In the genomic region with DNA sequence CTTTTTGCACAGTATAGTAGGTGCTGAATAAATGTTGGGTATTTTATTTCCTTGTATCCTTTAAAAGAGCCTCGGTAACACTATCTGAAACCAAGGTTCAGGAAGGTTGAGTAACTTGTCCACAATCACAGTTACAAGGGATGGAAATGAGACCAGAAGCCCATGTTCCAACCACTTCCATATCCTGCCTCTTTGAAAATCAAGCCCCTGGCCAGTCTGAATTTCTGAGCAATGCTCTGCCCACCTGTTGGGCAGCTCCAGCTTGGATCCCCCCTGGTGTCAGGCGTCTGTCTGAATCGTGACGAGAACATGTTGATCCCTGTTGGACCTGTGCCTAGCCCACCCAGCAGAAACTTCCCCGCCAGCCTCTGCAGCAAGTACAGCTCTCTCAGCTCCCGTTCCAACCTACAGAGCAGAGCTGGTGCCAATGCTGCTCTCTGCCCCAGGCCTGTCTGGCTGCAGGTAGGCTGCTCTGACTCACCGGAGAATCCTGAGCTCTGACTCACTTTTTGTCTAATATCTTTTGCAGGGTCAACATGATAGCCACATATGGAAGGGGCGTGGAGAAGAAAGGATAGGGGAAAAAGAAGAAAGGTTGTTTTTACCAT, we compare ENCODE assay signal across 12 cellular contexts.
DNase-seq lines count a peak whose midpoint lies in the region; ATAC-seq, FAIRE-seq and TF ChIP-seq lines count a peak whose summit lies in the region.
"Had no signal": no experiment of that assay in that cellular context is flagged by ENCODE, and none has a peak within 500 bp of the region (broad histone marks: within the 10 kb centered on the region; RNA-seq: fewer than 3 reads in every experiment).

No MANE protein-coding gene starts in this region.

- H3K79me2 ChIP-seq in hepatocyte = no peaks in the 10 kb centered on the region

- no peak for ATAC-seq in HG02678 (IDR thresholded peaks at IDR 0.05; ENCODE audit: unreplicated experiment)

- H3K27ac ChIP-seq in 22Rv1 (peak overlapping the region; percentile 59), HEK293 (ENCODE audit: extremely low read depth, low read depth, low read length) (no peak overlapping the region; the same call in 1 of the 2 replicates), hepatocyte (peak overlapping the region; percentile 91)
- H3K27ac ChIP-seq: heart right ventricle, thyroid gland had no signal

- DNase-seq in RCC 7860 (ENCODE audit: low spot score) (peak; percentile 96), hepatocyte (ENCODE audit: low spot score) (peak; percentile 79), HuH-7 (ENCODE audit: low spot score) (no peak), iPS-NIHi7 (ENCODE audit: extremely low spot score) (no peak), NCI-H2171 treated with DMSO at 0.1 percent for 48 hours (lab: John Stamatoyannopoulos, UW) (no peak)
- DNase-seq: activated T-cell treated with anti-CD3 and anti-CD28 coated beads, Interleukin-2, amount 50 U/mL, for 1 hour; heart right ventricle; NCI-H446 treated with DMSO at 0.1 percent for 48 hours; thyroid gland had no signal

- CTCF ChIA-PET in HEK293 (lab: Yijun Ruan, JAX) = interaction anchor here (0.8 kb wide), 1 partner anchor 9 kb away, joined by 3 read pairs; no protein-coding TSS in a partner anchor

- H2AFZ ChIP-seq in hepatocyte = no peak overlapping the region

- peak; percentile 93 for FAIRE-seq in RCC 7860 (lab: Jason Lieb, UNC)

- H3K36me3 ChIP-seq in HEK293 (ENCODE audit: control insufficient read depth in 2 of 2, insufficient read depth in 1 of 2, low read length in 2 of 2) = no peaks in the 10 kb centered on the region
- no peaks in the 10 kb centered on the region for H3K36me3 ChIP-seq in hepatocyte (replicated peaks; ENCODE audit: insufficient read depth, low read depth)
- H3K36me3 ChIP-seq: heart right ventricle, thyroid gland had no signal

- H3K4me3 ChIP-seq in HEK293 (ENCODE audit: low read depth, low read length) (no peak overlapping the region), hepatocyte (no peak overlapping the region)
- H3K4me3 ChIP-seq: heart right ventricle, thyroid gland had no signal

- whole genome bisulfite sequencing in hepatocyte (ENCODE audit: low lambda C conversion rate, missing lambda C conversion rate) = 56% methylated on average over 8 of the region's 8 CpGs

- POLR2A ChIA-PET in HEK293 (lab: Yijun Ruan, JAX) = no interaction called here

- no peaks in the 10 kb centered on the region for H3K9me2 ChIP-seq in hepatocyte (replicated peaks; ENCODE audit: insufficient read depth)

- TF ChIP-seq CTCF in 22Rv1 (IDR thresholded peaks at IDR 0.05) (no peak), HEK293 (tag by site-specific recombination; IDR thresholded peaks at IDR 0.05) (no peak), hepatocyte (IDR thresholded peaks at IDR 0.05; ENCODE audit: poor library complexity) (no peak)

- H3K4me2 ChIP-seq in hepatocyte = peak overlapping the region; percentile 47

- H3K9me3 ChIP-seq in HEK293 (ENCODE audit: control insufficient read depth, insufficient read depth, low read depth, low read length) (no peaks in the 10 kb centered on the region), hepatocyte (ENCODE audit: low read depth) (no peaks in the 10 kb centered on the region)
- H3K9me3 ChIP-seq: thyroid gland had no signal

- no peaks in the 10 kb centered on the region for H4K20me1 ChIP-seq in hepatocyte (ENCODE audit: insufficient read depth, poor library complexity, severe bottlenecking)

- H3K4me1 ChIP-seq in HEK293 (ENCODE audit: control insufficient read depth, insufficient read depth, low read length) (peaks cover 6% of the 10 kb centered on the region; the same call in 1 of the 2 replicates), hepatocyte (ENCODE audit: insufficient read depth) (peaks cover 6% of the 10 kb centered on the region)
- H3K4me1 ChIP-seq: heart right ventricle had no signal

- H3K27me3 ChIP-seq in hepatocyte = no peaks in the 10 kb centered on the region
- H3K27me3 ChIP-seq: heart right ventricle, thyroid gland had no signal

TF ChIP-seq in HEK293, 187 proteins besides CTCF, POLR2A, EP300 and RAD21:
- TF ChIP-seq ZNF558 (tag by site-specific recombination; IDR thresholded peaks at IDR 0.05) (no peak), SCRT2 (tag by site-specific recombination; IDR thresholded peaks at IDR 0.05) (peak; percentile 52), ZNF571 (tag by site-specific recombination; IDR thresholded peaks at IDR 0.05) (no peak), SP2 (tag by site-specific recombination; IDR thresholded peaks at IDR 0.05) (no peak), ZNF132 (tag by site-specific recombination; IDR thresholded peaks at IDR 0.05; ENCODE audit: borderline replicate concordance) (no peak), SP7 (tag by site-specific recombination; IDR thresholded peaks at IDR 0.05) (no peak)

Comparison
In these comparisons a context has a peak if more than half of its experiments do, and no peak if none do; other contexts are left out.
1. DNase-seq: peak in RCC 7860 (single experiment) and hepatocyte (single experiment); none in HuH-7 (single experiment), iPS-NIHi7 (single experiment) and NCI-H2171 treated with DMSO at 0.1 percent for 48 hours (single experiment).